In the genomic region with DNA sequence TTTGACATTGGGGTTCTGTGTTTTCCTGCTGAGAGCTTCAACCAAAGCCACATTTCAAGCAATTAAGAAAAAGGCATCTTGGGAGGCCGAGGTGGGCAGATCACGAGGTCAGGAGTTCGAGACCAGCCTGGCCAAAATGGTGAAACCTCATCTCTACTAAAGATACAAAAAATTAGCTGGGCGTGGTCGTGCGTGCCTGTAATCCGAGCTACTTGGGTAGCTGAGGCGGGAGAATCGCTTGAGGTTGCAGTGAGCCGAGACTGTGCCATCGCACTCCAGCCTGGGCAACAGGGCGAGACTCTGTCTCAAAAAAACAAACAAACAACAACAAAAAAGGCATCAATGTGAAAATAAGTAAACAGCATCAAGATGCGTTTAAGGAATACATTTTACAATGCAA, we compare ENCODE assay signal across 2 cellular contexts. TPM values are rescaled to one million over a fixed set of nuclear protein-coding genes. Genes with fewer than 3 reads are reported as not detected.
"Had no signal": no experiment of that assay in that cellular context is flagged by ENCODE, and none has a peak within 500 bp of the region (broad histone marks: within the 10 kb centered on the region; RNA-seq: fewer than 3 reads in every experiment).

No MANE protein-coding gene starts in this region.

RNA-seq across cellular contexts. Expression of a gene that starts 13.9 kb away (rescaled TPM):
- total RNA-seq: osteocyte had no signal
- polyA plus RNA-seq: smooth muscle cell had no signal
